10 cellular contexts compared by ENCODE assay signal in genomic region chr9:121331992-121332685, GRCh38. TPM values are rescaled to one million over a fixed set of nuclear protein-coding genes. Genes with fewer than 3 reads are reported as not detected.
DNase-seq lines count a peak whose midpoint lies in the region; ATAC-seq, FAIRE-seq and TF ChIP-seq lines count a peak whose summit lies in the region.
"Had no signal": no experiment of that assay in that cellular context is flagged by ENCODE, and none has a peak within 500 bp of the region (broad histone marks: within the 10 kb centered on the region; RNA-seq: fewer than 3 reads in every experiment).

No MANE protein-coding gene starts in this region.

- peaks cover 4% of the 10 kb centered on the region for H4K20me1 ChIP-seq in astrocyte (ENCODE audit: insufficient read depth, low read length)

- DNase-seq in D721Med (ENCODE audit: insufficient read length, low spot score): no peak
- no peak for DNase-seq in astrocyte (ENCODE audit: low read depth)
- DNase-seq in heart left ventricle: no peak
- DNase-seq in gastrocnemius medialis: no peak
- DNase-seq in occipital lobe (lab: John Stamatoyannopoulos, UW): no peak
- no peak for DNase-seq in T1000 (lab: John Stamatoyannopoulos, UW)
- DNase-seq in nucleus accumbens (lab: John Stamatoyannopoulos, UW): no peak
- DNase-seq in globus pallidus (ENCODE audit: low spot score): no peak
- DNase-seq: DND-41 had no signal

- H3K36me3 ChIP-seq in astrocyte (ENCODE audit: insufficient read depth, low read length): peaks cover 47% of the 10 kb centered on the region
- peaks cover 0 to 100% (median 91%) of the 10 kb centered on the region in 9 donors for H3K36me3 ChIP-seq in heart left ventricle
- peaks cover 0 to 56% of the 10 kb centered on the region in 2 donors for H3K36me3 ChIP-seq in gastrocnemius medialis

- no peaks in the 10 kb centered on the region for H3K79me2 ChIP-seq in astrocyte (ENCODE audit: insufficient read depth, low read length)

- in situ Hi-C loops in gastrocnemius medialis (cut with MboI; ENCODE audit: low sequenced_read_pairs in 4 of 4): no loop called here

- H3K27me3 ChIP-seq in astrocyte (ENCODE audit: insufficient read depth, low read length) (no peaks in the 10 kb centered on the region), heart left ventricle (no peaks in the 10 kb centered on the region), gastrocnemius medialis (no peaks in the 10 kb centered on the region)

- intact Hi-C loops in heart left ventricle (cut with DNase I): no loop called here
- intact Hi-C loops in gastrocnemius medialis (cut with DNase I; ENCODE audit: low total_unique reads): no loop called here

- no peak overlapping the region for H3K4me2 ChIP-seq in astrocyte (ENCODE audit: low read length)

- no peaks in the 10 kb centered on the region for H3K27me3 Mint-ChIP-seq in astrocyte (ENCODE audit: low read depth, unreplicated experiment)

- peaks cover 2% of the 10 kb centered on the region for H3K4me1 Mint-ChIP-seq in astrocyte (ENCODE audit: low read depth, unreplicated experiment)
- H3K4me1 Mint-ChIP-seq: WTC11 had no signal

- no peaks in the 10 kb centered on the region for H3K9me3 Mint-ChIP-seq in astrocyte (ENCODE audit: unreplicated experiment)

- H3K27ac ChIP-seq in astrocyte (ENCODE audit: low read depth, low read length) (peak overlapping the region; percentile 9), heart left ventricle (peak overlapping the region in 11 of 12 donors; percentile 41 to 98 (median 71)), gastrocnemius medialis (peak overlapping the region; percentile 52 to 89 (median 88))

- WGBS in heart left ventricle, 4 donors: 58 to 69% (median 65%) methylated on average over 14 of the region's 14 CpGs

- no peak overlapping the region for H2AFZ ChIP-seq in astrocyte (ENCODE audit: low read depth, low read length)

- no peak for TF ChIP-seq POLR2A in heart left ventricle (IDR thresholded peaks at IDR 0.05)
- TF ChIP-seq POLR2A in gastrocnemius medialis (IDR thresholded peaks at IDR 0.05): no peak

- no peak overlapping the region for H3K4me3 Mint-ChIP-seq in astrocyte (ENCODE audit: unreplicated experiment)
- H3K4me3 Mint-ChIP-seq: WTC11 had no signal

- H3K27ac Mint-ChIP-seq in astrocyte (ENCODE audit: unreplicated experiment): no peak overlapping the region
- H3K27ac Mint-ChIP-seq: WTC11 had no signal

- no peaks in the 10 kb centered on the region for H3K4me1 ChIP-seq in astrocyte (ENCODE audit: insufficient read depth, low read length)
- peaks cover 0 to 76% (median 31%) of the 10 kb centered on the region in 12 donors for H3K4me1 ChIP-seq in heart left ventricle
- H3K4me1 ChIP-seq in gastrocnemius medialis: peaks cover 6 to 9% of the 10 kb centered on the region in 2 donors

- ATAC-seq in heart left ventricle: peak in 3 of 4 donors; percentile 2 to 32 (median 11)
- peak in 1 of 2 donors; percentile 20 for ATAC-seq in gastrocnemius medialis
- ATAC-seq: WTC11 had no signal

- H3K9ac ChIP-seq in astrocyte (ENCODE audit: low read length): no peak overlapping the region

- H3K4me3 ChIP-seq in astrocyte (ENCODE audit: insufficient read depth, low read depth, low read length) (no peak overlapping the region), heart left ventricle (no peak overlapping the region), gastrocnemius medialis (no peak overlapping the region)

- FAIRE-seq in D721Med (lab: Jason Lieb, UNC): no peak
- FAIRE-seq in astrocyte (lab: Jason Lieb, UNC): no peak

- no peaks in the 10 kb centered on the region for H3K9me3 ChIP-seq in astrocyte (ENCODE audit: insufficient read depth, low read depth, low read length)
- no peaks in the 10 kb centered on the region for H3K9me3 ChIP-seq in heart left ventricle
- H3K9me3 ChIP-seq in gastrocnemius medialis: no peaks in the 10 kb centered on the region

- TF ChIP-seq CTCF in D721Med (IDR thresholded peaks at IDR 0.05; ENCODE audit: insufficient read depth, missing control alignments): peak; percentile 26
- TF ChIP-seq CTCF in astrocyte (IDR thresholded peaks at IDR 0.05; ENCODE audit: insufficient read depth, low read depth, low read length): peak; percentile 41
- peak in 8 of 12 donors; percentile 10 to 55 (median 30) for TF ChIP-seq CTCF in heart left ventricle (IDR thresholded peaks at IDR 0.05)
- peak in 4 of 5 experiments; percentile 19 to 36 (median 30) for TF ChIP-seq CTCF in gastrocnemius medialis (IDR thresholded peaks at IDR 0.05 in 4 of 5, conservative IDR thresholded peaks at IDR 0.05 in 1 of 5)

- H3K36me3 Mint-ChIP-seq in astrocyte (ENCODE audit: low read depth, unreplicated experiment): peaks cover 36% of the 10 kb centered on the region

RNA-seq across cellular contexts. Expression of gene STOM, which starts 37.9 kb away (rescaled TPM):
- 8.7 and 10.3 TPM in 2 replicates for total RNA-seq in astrocyte
- 100 to 1,000 TPM; 125 to 239 (median 154) TPM for total RNA-seq in heart left ventricle
- 100 to 1,000 TPM; 129 to 148 TPM for polyA plus RNA-seq in heart left ventricle
- 10 to 100 TPM; 60.0 to 89.5 (median 76.3) TPM for total RNA-seq in gastrocnemius medialis
- 25.1 TPM for total RNA-seq in occipital lobe

Comparison
In these comparisons a context has a peak if more than half of its experiments do, and no peak if none do; other contexts are left out.
1. H3K27ac ChIP-seq: peak in every context shown above with its lines; median percentile 88 in gastrocnemius medialis; 71 in heart left ventricle; 9 in astrocyte.